Comparison of ENCODE assay signal across 27 cellular contexts in genomic region chr12:7083125-7083524, GRCh38. TPM values are rescaled to one million over a fixed set of nuclear protein-coding genes. Genes with fewer than 3 reads are reported as not detected.
DNase-seq lines count a peak whose midpoint lies in the region; ATAC-seq and TF ChIP-seq lines count a peak whose summit lies in the region.
"Had no signal": no experiment of that assay in that cellular context is flagged by ENCODE, and none has a peak within 500 bp of the region (broad histone marks: within the 10 kb centered on the region; RNA-seq: fewer than 3 reads in every experiment).

No MANE protein-coding gene starts in this region.

- no peak for DNase-seq in stimulated activated naive CD8-positive, alpha-beta T cell treated with anti-CD3 and anti-CD28 coated beads, Interleukin-15, Interleukin-2, amounts not matched to agents 100 U/mL and 50 U/mL, for 24 hours
- DNase-seq in natural killer cell, result no peak
- DNase-seq in DMS79 (lab: John Stamatoyannopoulos, UW), result no peak
- DNase-seq in activated naive CD8-positive, alpha-beta T cell treated with anti-CD3 and anti-CD28 coated beads, Interleukin-2, amount 50 U/mL, for 24 hours, result no peak
- DNase-seq: 8988T; ACHN; BE2C; CD8-positive, alpha-beta memory T cell; DMS 273 treated with DMSO at 0.1 percent for 48 hours; DMS79 treated with DMSO at 0.1 percent for 48 hours; GF-D8; GOT3; HCEC 1CT; Karpas-422; NCI-H1092; NCI-H1417 treated with DMSO at 0.1 percent for 48 hours; NCI-H187; NCI-H2081 treated with DMSO at 0.1 percent for 48 hours; NCI-H2171; NCI-H226; NCI-H510A; NCI-H69; SHP77 had no signal

- no peaks in the 10 kb centered on the region for H3K27me3 Mint-ChIP-seq in stimulated activated naive CD8-positive, alpha-beta T cell treated with anti-CD3 and anti-CD28 coated beads, Interleukin-15, Interleukin-2, amounts not matched to agents 100 ng/mL and 50 ng/mL, for 24 hours
- no peaks in the 10 kb centered on the region for H3K27me3 Mint-ChIP-seq in natural killer cell (ENCODE audit: low read depth in 2 of 2)
- H3K27me3 Mint-ChIP-seq in activated naive CD8-positive, alpha-beta T cell treated with anti-CD3 and anti-CD28 coated beads, Interleukin-2, amount 50 U/mL, for 24 hours, result no peaks in the 10 kb centered on the region
- no peaks in the 10 kb centered on the region for H3K27me3 Mint-ChIP-seq in activated T-helper 17 cell treated with anti-CD3 and anti-CD28 coated beads, Interleukin-2, amount 50 U/mL, for 72 hours

- no peak for TF ChIP-seq CTCF in natural killer cell (IDR thresholded peaks at IDR 0.05)

- H3K9me3 Mint-ChIP-seq in stimulated activated naive CD8-positive, alpha-beta T cell treated with anti-CD3 and anti-CD28 coated beads, Interleukin-15, Interleukin-2, amounts not matched to agents 100 ng/mL and 50 ng/mL, for 24 hours, result peaks cover 5% of the 10 kb centered on the region
- peaks cover 5 to 6% of the 10 kb centered on the region in 2 donors for H3K9me3 Mint-ChIP-seq in natural killer cell
- peaks cover 6% of the 10 kb centered on the region for H3K9me3 Mint-ChIP-seq in activated naive CD8-positive, alpha-beta T cell treated with anti-CD3 and anti-CD28 coated beads, Interleukin-2, amount 50 U/mL, for 24 hours
- H3K9me3 Mint-ChIP-seq in activated T-helper 17 cell treated with anti-CD3 and anti-CD28 coated beads, Interleukin-2, amount 50 U/mL, for 72 hours, result no peaks in the 10 kb centered on the region
- H3K9me3 Mint-ChIP-seq: CD8-positive, alpha-beta memory T cell had no signal

- intact Hi-C loops in natural killer cell (cut with micrococcal nuclease), result no loop called here

- no peak for ATAC-seq in stimulated activated naive CD8-positive, alpha-beta T cell treated with anti-CD3 and anti-CD28 coated beads, Interleukin-15, Interleukin-2, amounts not matched to agents 100 U/mL and 50 U/mL, for 24 hours
- peak; percentile 27 to 56 (median 52) for ATAC-seq in natural killer cell
- ATAC-seq in activated naive CD8-positive, alpha-beta T cell treated with anti-CD3 and anti-CD28 coated beads, Interleukin-2, amount 50 U/mL, for 24 hours, result no peak
- no peak for ATAC-seq in activated T-helper 17 cell treated with anti-CD3 and anti-CD28 coated beads, Interleukin-2, amount 50 U/mL, for 72 hours (replicated peaks)

- peak overlapping the region; percentile 3 for H3K27ac Mint-ChIP-seq in stimulated activated naive CD8-positive, alpha-beta T cell treated with anti-CD3 and anti-CD28 coated beads, Interleukin-15, Interleukin-2, amounts not matched to agents 100 ng/mL and 50 ng/mL, for 24 hours
- H3K27ac Mint-ChIP-seq in natural killer cell, result peak overlapping the region; percentile 32 to 80
- no peak overlapping the region for H3K27ac Mint-ChIP-seq in activated naive CD8-positive, alpha-beta T cell treated with anti-CD3 and anti-CD28 coated beads, Interleukin-2, amount 50 U/mL, for 24 hours
- no peak overlapping the region for H3K27ac Mint-ChIP-seq in activated T-helper 17 cell treated with anti-CD3 and anti-CD28 coated beads, Interleukin-2, amount 50 U/mL, for 72 hours
- H3K27ac Mint-ChIP-seq: CD14-positive monocyte had no signal

- H3K4me3 Mint-ChIP-seq in stimulated activated naive CD8-positive, alpha-beta T cell treated with anti-CD3 and anti-CD28 coated beads, Interleukin-15, Interleukin-2, amounts not matched to agents 100 ng/mL and 50 ng/mL, for 24 hours, result no peak overlapping the region
- H3K4me3 Mint-ChIP-seq in natural killer cell, result peak overlapping the region; percentile 7
- no peak overlapping the region for H3K4me3 Mint-ChIP-seq in activated naive CD8-positive, alpha-beta T cell treated with anti-CD3 and anti-CD28 coated beads, Interleukin-2, amount 50 U/mL, for 24 hours
- H3K4me3 Mint-ChIP-seq in activated T-helper 17 cell treated with anti-CD3 and anti-CD28 coated beads, Interleukin-2, amount 50 U/mL, for 72 hours, result no peak overlapping the region
- H3K4me3 Mint-ChIP-seq: CD14-positive monocyte; CD8-positive, alpha-beta memory T cell had no signal

- H3K4me1 Mint-ChIP-seq in stimulated activated naive CD8-positive, alpha-beta T cell treated with anti-CD3 and anti-CD28 coated beads, Interleukin-15, Interleukin-2, amounts not matched to agents 100 ng/mL and 50 ng/mL, for 24 hours (ENCODE audit: low read depth), result no peaks in the 10 kb centered on the region
- peaks cover 0 to 8% of the 10 kb centered on the region in 2 donors for H3K4me1 Mint-ChIP-seq in natural killer cell
- no peaks in the 10 kb centered on the region for H3K4me1 Mint-ChIP-seq in activated naive CD8-positive, alpha-beta T cell treated with anti-CD3 and anti-CD28 coated beads, Interleukin-2, amount 50 U/mL, for 24 hours
- H3K4me1 Mint-ChIP-seq in activated T-helper 17 cell treated with anti-CD3 and anti-CD28 coated beads, Interleukin-2, amount 50 U/mL, for 72 hours, result no peaks in the 10 kb centered on the region
- H3K4me1 Mint-ChIP-seq: CD14-positive monocyte; CD8-positive, alpha-beta memory T cell had no signal

- H3K36me3 Mint-ChIP-seq in stimulated activated naive CD8-positive, alpha-beta T cell treated with anti-CD3 and anti-CD28 coated beads, Interleukin-15, Interleukin-2, amounts not matched to agents 100 ng/mL and 50 ng/mL, for 24 hours (ENCODE audit: low read depth), result no peaks in the 10 kb centered on the region
- H3K36me3 Mint-ChIP-seq in natural killer cell, result no peaks in the 10 kb centered on the region
- peaks cover 3% of the 10 kb centered on the region for H3K36me3 Mint-ChIP-seq in activated naive CD8-positive, alpha-beta T cell treated with anti-CD3 and anti-CD28 coated beads, Interleukin-2, amount 50 U/mL, for 24 hours (ENCODE audit: low read depth)
- no peaks in the 10 kb centered on the region for H3K36me3 Mint-ChIP-seq in activated T-helper 17 cell treated with anti-CD3 and anti-CD28 coated beads, Interleukin-2, amount 50 U/mL, for 72 hours (ENCODE audit: low read depth)
- H3K36me3 Mint-ChIP-seq: CD14-positive monocyte had no signal

RNA-seq across cellular contexts. Expression of gene C1R, which starts 9.1 kb away (rescaled TPM):
- total RNA-seq in natural killer cell, result 1 to 10 TPM; 6.4 to 7.8 (median 6.6) TPM
- total RNA-seq in activated T-helper 17 cell treated with anti-CD3 and anti-CD28 coated beads, Interleukin-2, amount 50 U/mL, for 72 hours, result 1 to 10 TPM; 3.2 to 3.3 TPM

RNA-seq across cellular contexts. Expression of gene C1S, which starts 22.6 kb away (rescaled TPM):
- 1 to 10 TPM; 1.6 to 1.9 (median 1.9) TPM for total RNA-seq in natural killer cell
- 10 to 100 TPM in 1 of 2 donors, 1 to 10 TPM in 1; 6.9 to 13.1 TPM for total RNA-seq in activated T-helper 17 cell treated with anti-CD3 and anti-CD28 coated beads, Interleukin-2, amount 50 U/mL, for 72 hours

RNA-seq across cellular contexts. Expression of gene C1RL, which starts 25.9 kb away (rescaled TPM):
- 10 to 100 TPM; 29.1 to 35.5 (median 31.0) TPM for total RNA-seq in natural killer cell
- total RNA-seq in activated T-helper 17 cell treated with anti-CD3 and anti-CD28 coated beads, Interleukin-2, amount 50 U/mL, for 72 hours, result 10 to 100 TPM; 14.0 to 30.6 TPM

RNA-seq across cellular contexts. Expression of gene RBP5, which starts 45.6 kb away (rescaled TPM):
- total RNA-seq in natural killer cell, result not detected
- not detected for total RNA-seq in activated T-helper 17 cell treated with anti-CD3 and anti-CD28 coated beads, Interleukin-2, amount 50 U/mL, for 72 hours
- total RNA-seq: SK-MEL-5 had no signal

RNA-seq across cellular contexts. Expression of gene CLSTN3, which starts 47.0 kb away (rescaled TPM):
- 10 to 100 TPM; 59.7 to 95.5 (median 61.0) TPM for total RNA-seq in natural killer cell
- 10 to 100 TPM; 51.8 to 61.9 TPM for total RNA-seq in activated T-helper 17 cell treated with anti-CD3 and anti-CD28 coated beads, Interleukin-2, amount 50 U/mL, for 72 hours

Comparison
In these comparisons a context has a peak if more than half of its experiments do, and no peak if none do; other contexts are left out.
1. H3K27ac Mint-ChIP-seq: peak in stimulated activated naive CD8-positive, alpha-beta T cell treated with anti-CD3 and anti-CD28 coated beads, Interleukin-15, Interleukin-2, amounts not matched to agents 100 ng/mL and 50 ng/mL, for 24 hours (single experiment) and natural killer cell (2 of 2); none in activated naive CD8-positive, alpha-beta T cell treated with anti-CD3 and anti-CD28 coated beads, Interleukin-2, amount 50 U/mL, for 24 hours (single experiment) and activated T-helper 17 cell treated with anti-CD3 and anti-CD28 coated beads, Interleukin-2, amount 50 U/mL, for 72 hours (single experiment).
2. ATAC-seq: peak in natural killer cell (3 of 3); none in stimulated activated naive CD8-positive, alpha-beta T cell treated with anti-CD3 and anti-CD28 coated beads, Interleukin-15, Interleukin-2, amounts not matched to agents 100 U/mL and 50 U/mL, for 24 hours (single experiment), activated naive CD8-positive, alpha-beta T cell treated with anti-CD3 and anti-CD28 coated beads, Interleukin-2, amount 50 U/mL, for 24 hours (single experiment) and activated T-helper 17 cell treated with anti-CD3 and anti-CD28 coated beads, Interleukin-2, amount 50 U/mL, for 72 hours (single experiment).